ENCODE assay signal across 19 cellular contexts in the genomic region with DNA sequence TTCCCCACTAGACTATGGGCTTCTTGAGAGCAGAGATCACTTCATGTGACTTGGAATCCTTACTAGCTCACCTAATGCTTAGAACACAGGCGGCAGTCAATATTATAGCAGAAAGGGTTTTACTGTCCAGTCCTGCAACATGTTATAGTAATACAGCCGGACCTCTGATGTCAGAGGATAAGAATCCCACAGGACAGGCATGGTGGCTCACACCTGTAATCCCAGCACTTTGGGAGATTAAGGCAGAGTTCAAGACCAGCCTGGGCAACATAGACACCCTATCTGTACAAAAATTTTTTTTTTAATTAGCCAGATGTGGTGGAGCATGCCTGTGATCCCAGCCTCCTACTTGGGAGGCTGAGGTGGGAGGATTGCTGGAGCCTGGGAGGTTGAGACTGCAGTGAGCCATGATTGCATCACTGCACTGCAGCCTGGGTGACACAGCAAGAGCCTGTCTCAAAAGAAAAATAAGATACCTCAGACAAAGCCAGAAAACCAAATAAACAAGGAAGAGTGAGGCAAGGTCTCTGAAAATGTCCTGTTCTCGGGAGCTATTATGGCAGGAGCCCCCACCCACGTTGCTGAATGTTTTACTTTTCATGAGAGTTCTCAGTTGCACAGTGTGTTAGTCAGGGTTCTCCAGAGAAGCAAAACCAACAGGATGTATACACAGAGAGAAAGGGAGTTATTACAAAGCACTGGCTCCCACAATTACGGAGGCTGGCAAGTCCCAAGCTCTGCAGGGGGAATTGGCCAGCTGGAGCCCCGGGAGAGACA.
A peak's percentile ranks its signal among the peaks of the same experiment; 100 is the strongest.
DNase-seq lines count a peak whose midpoint lies in the region; ATAC-seq and TF ChIP-seq lines count a peak whose summit lies in the region.
"Had no signal": no experiment of that assay in that cellular context is flagged by ENCODE, and none has a peak within 500 bp of the region (broad histone marks: within the 10 kb centered on the region; RNA-seq: fewer than 3 reads in every experiment).

No MANE protein-coding gene starts in this region.

- no peaks in the 10 kb centered on the region for H3K9me2 ChIP-seq in PC-3 (replicated peaks; ENCODE audit: low read length)

- H3K79me2 ChIP-seq in PC-3 (ENCODE audit: low read length), result no peaks in the 10 kb centered on the region

- TF ChIP-seq CTCF in GM10266 (IDR thresholded peaks at IDR 0.05; ENCODE audit: control insufficient read depth, insufficient read depth, low read depth, missing control alignments), result no peak
- TF ChIP-seq CTCF in PC-3 (conservative IDR thresholded peaks at IDR 0.05; ENCODE audit: low read depth, low read length), result no peak
- no peak for TF ChIP-seq CTCF in fibroblast of mammary gland (conservative IDR thresholded peaks at IDR 0.05; ENCODE audit: control insufficient read depth, insufficient read depth, low read depth, low read length)

- H3K4me1 ChIP-seq in PC-3 (ENCODE audit: insufficient read depth, low read length), result no peaks in the 10 kb centered on the region
- H3K4me1 ChIP-seq: ascending aorta, heart right ventricle had no signal

- 0 out of 2 replicates have a peak overlapping the region, but pooled peaks have one; percentile 7 for H2AFZ ChIP-seq in PC-3 (ENCODE audit: low read length)

- H3K27ac ChIP-seq in PC-3 (ENCODE audit: low read length), result no peak overlapping the region
- H3K27ac ChIP-seq: ascending aorta, epithelial cell of prostate, heart right ventricle, thoracic aorta had no signal

- H3K27me3 ChIP-seq in PC-3 (ENCODE audit: low read length), result 0 out of 2 replicates have a peak, but pooled peaks cover 4% of the 10 kb centered on the region
- H3K27me3 ChIP-seq: ascending aorta had no signal

- H3K9me3 ChIP-seq in PC-3 (ENCODE audit: low read length), result no peaks in the 10 kb centered on the region
- H3K9me3 ChIP-seq: ascending aorta, heart right ventricle, thoracic aorta had no signal

- no TSS peak for BruUV-seq in PC-3 (replicated peaks; lab: Mats Ljungman, UMichigan)

- POLR2A ChIA-PET in PC-3 (lab: Charles Lee; ENCODE audit: unreplicated experiment), result no interaction called here

- no peaks in the 10 kb centered on the region for H4K20me1 ChIP-seq in PC-3 (ENCODE audit: low read length)

- DNase-seq in GM10266 (ENCODE audit: extremely low spot score), result peak; percentile 15
- DNase-seq in PC-3, result no peak
- DNase-seq in fibroblast of mammary gland (ENCODE audit: low read depth), result peak; percentile 38
- DNase-seq in smooth muscle cell of the brain vasculature (ENCODE audit: low read depth, low spot score), result peak; percentile 56
- DNase-seq in NCI-H446 (lab: John Stamatoyannopoulos, UW), result no peak
- DNase-seq in foreskin melanocyte, result no peak
- DNase-seq in stimulated activated CD4-positive, alpha-beta T cell treated with anti-CD3 and anti-CD28 coated beads, Interleukin-4, amount 100 ng/mL, for 24 hours, result no peak
- DNase-seq: activated CD8-positive, alpha-beta memory T cell treated with anti-CD3 and anti-CD28 coated beads, Interleukin-2, amount 10 ng/mL, durations not matched to agents 7 days and 5 days; DMS53; heart right ventricle; KBM-7; kidney; NCI-H1436 treated with DMSO at 0.1 percent for 48 hours; stimulated activated CD4-positive, alpha-beta T cell treated with anti-CD3 and anti-CD28 coated beads, Interleukin-2, amount 100 ng/mL, for 24 hours; T-helper 1 cell had no signal

- no peaks in the 10 kb centered on the region for H3K36me3 ChIP-seq in PC-3 (ENCODE audit: low read depth, low read length)
- H3K36me3 ChIP-seq: ascending aorta, heart right ventricle, thoracic aorta had no signal

- CTCF ChIA-PET in PC-3 (lab: Charles Lee), result no interaction called here

- H3K4me3 ChIP-seq in PC-3 (ENCODE audit: low read length) (no peak overlapping the region), fibroblast of mammary gland (ENCODE audit: control insufficient read depth, low read depth, low read length) (no peak overlapping the region)
- H3K4me3 ChIP-seq: ascending aorta, heart right ventricle, thoracic aorta had no signal

- no peak for ATAC-seq in PC-3
- ATAC-seq: activated CD8-positive, alpha-beta memory T cell treated with anti-CD3 and anti-CD28 coated beads, Interleukin-2, amount 10 ng/mL, durations not matched to agents 7 days and 5 days; heart right ventricle; WTC11 had no signal

- intact Hi-C loops in PC-3 (cut with micrococcal nuclease), result no loop called here

- no peak overlapping the region for H3K4me2 ChIP-seq in PC-3 (ENCODE audit: low read length)

- no peaks in the 10 kb centered on the region for H3F3A ChIP-seq in PC-3 (ENCODE audit: low read length, unreplicated experiment)

- H3K9ac ChIP-seq in PC-3 (ENCODE audit: low read length), result no peak overlapping the region

Comparison
In these comparisons a context has a peak if more than half of its experiments do, and no peak if none do; other contexts are left out.
1. DNase-seq: peak in GM10266 (single experiment), fibroblast of mammary gland (single experiment) and smooth muscle cell of the brain vasculature (single experiment); none in PC-3 (single experiment), NCI-H446 (0 of 2), foreskin melanocyte (single experiment) and stimulated activated CD4-positive, alpha-beta T cell treated with anti-CD3 and anti-CD28 coated beads, Interleukin-4, amount 100 ng/mL, for 24 hours (single experiment).